In the genomic region with DNA sequence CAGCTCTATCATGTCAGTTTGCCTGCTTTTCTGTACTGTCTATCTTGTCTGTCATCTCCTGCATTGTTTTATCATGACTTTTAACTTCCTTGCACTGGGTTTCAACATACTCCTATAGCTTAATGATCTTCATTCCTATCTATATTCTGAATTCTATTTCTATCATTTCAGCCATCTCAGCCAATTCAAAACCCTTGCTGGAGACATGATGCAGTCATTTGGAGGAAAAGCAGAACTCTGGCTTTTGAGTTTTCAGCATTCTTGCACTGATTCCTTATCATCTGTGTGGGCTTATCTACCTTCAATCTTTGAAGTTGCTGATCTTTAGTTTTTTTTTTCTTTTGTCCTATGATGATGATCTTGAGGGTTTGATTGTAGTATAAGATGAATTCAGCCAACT, we compare ENCODE assay signal across 3 cellular contexts.
"Had no signal": no experiment of that assay in that cellular context is flagged by ENCODE, and none has a peak within 500 bp of the region (broad histone marks: within the 10 kb centered on the region; RNA-seq: fewer than 3 reads in every experiment).

No MANE protein-coding gene starts in this region.

- ATAC-seq: GM12878 had no signal

- DNase-seq: GDM1, GF-D8 had no signal

- H3K4me3 ChIP-seq: GM12878 had no signal
